ENCODE assay signal across 6 cellular contexts in genomic region chr4:44545781-44546180, GRCh38.
"Had no signal": no experiment of that assay in that cellular context is flagged by ENCODE, and none has a peak within 500 bp of the region (broad histone marks: within the 10 kb centered on the region; RNA-seq: fewer than 3 reads in every experiment).

No MANE protein-coding gene starts in this region.

- H3K9ac ChIP-seq: KMS-11 had no signal

- H3K27ac ChIP-seq: HL-60, KMS-11 had no signal

- DNase-seq: Karpas-422, KBM-7, KG1 had no signal

- H3K4me2 ChIP-seq: KMS-11 had no signal

- FAIRE-seq: HTR-8/SVneo had no signal
